Comparison of ENCODE assay signal across 31 cellular contexts in the genomic region with DNA sequence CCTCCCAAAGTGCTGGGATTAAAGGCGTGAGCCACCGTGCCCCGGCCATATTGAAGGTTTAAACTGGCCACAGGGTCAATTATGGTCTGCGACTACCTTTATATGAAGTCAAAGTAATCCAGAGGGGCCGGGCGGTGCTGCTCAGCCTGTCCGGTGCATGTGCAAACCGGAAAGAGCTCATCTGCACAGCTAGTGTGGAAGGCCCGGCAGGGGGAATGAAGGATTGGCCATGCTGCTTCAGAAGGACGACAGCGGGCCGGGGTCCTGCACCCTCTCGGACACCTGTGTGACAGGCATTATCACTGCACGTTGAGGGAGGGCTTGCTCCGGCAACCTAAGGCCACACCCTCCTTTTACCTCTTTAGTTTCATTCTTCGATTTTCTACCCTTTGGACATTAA. TPM values are rescaled to one million over a fixed set of nuclear protein-coding genes. Genes with fewer than 3 reads are reported as not detected.
"Had no signal": no experiment of that assay in that cellular context is flagged by ENCODE, and none has a peak within 500 bp of the region (broad histone marks: within the 10 kb centered on the region; RNA-seq: fewer than 3 reads in every experiment).

No MANE protein-coding gene starts in this region.

- H3K27me3 ChIP-seq: brain microvascular endothelial cell, dorsolateral prefrontal cortex had no signal

- ATAC-seq: activated CD4-positive, CD25-positive, alpha-beta regulatory T cell treated with anti-CD3 and anti-CD28 coated beads, Interleukin-2, amount 50 U/mL, for 24 hours; activated T-helper 17 cell treated with anti-CD3 and anti-CD28 coated beads, Interleukin-2, amount 50 U/mL, for 72 hours; esophagus mucosa; T-cell had no signal

- H3K27ac ChIP-seq: brain microvascular endothelial cell, coronary artery, WERI-Rb-1 had no signal

- H3K27me3 Mint-ChIP-seq: activated B cell treated with CpG ODN at 0.5 μM for 24 hours; activated CD4-positive, alpha-beta memory T cell treated with anti-CD3 and anti-CD28 coated beads, Interleukin-2, amount 10 ng/mL, durations not matched to agents 7 days and 5 days; activated CD4-positive, alpha-beta T cell treated with anti-CD3 and anti-CD28 coated beads, Interleukin-2, amount 10 ng/mL, durations not matched to agents 24 days and 14 days; activated naive CD8-positive, alpha-beta T cell; activated T-helper 17 cell treated with anti-CD3 and anti-CD28 coated beads, Interleukin-2, amount 50 U/mL, for 72 hours; central memory CD8-positive, alpha-beta T cell; dendritic cell treated with granulocyte-macrophage colony-stimulating factor and Interleukin-4, amounts not matched to agents 40 ng/mL and 50 ng/mL, for 4 days; T-cell had no signal

- H3K4me3 Mint-ChIP-seq: activated B cell treated with CpG ODN at 0.5 μM for 24 hours; activated CD4-positive, alpha-beta memory T cell treated with anti-CD3 and anti-CD28 coated beads, Interleukin-2, amount 10 ng/mL, durations not matched to agents 7 days and 5 days; activated CD4-positive, alpha-beta T cell treated with anti-CD3 and anti-CD28 coated beads, Interleukin-2, amount 10 ng/mL, durations not matched to agents 24 days and 14 days; activated naive CD8-positive, alpha-beta T cell; activated T-helper 17 cell treated with anti-CD3 and anti-CD28 coated beads, Interleukin-2, amount 50 U/mL, for 72 hours; central memory CD8-positive, alpha-beta T cell; dendritic cell treated with granulocyte-macrophage colony-stimulating factor and Interleukin-4, amounts not matched to agents 40 ng/mL and 50 ng/mL, for 4 days; endodermal cell; T-cell; T-helper 1 cell treated with Interleukin-12 subunit alpha and Interleukin-12 subunit beta and Interleukin-4 antibody, amounts not matched to agents 30 μg/mL and 1 μg/mL, for 36 hours; T-helper 2 cell treated with Interferon-gamma antibody and Interleukin-4, amounts not matched to agents 5 μg/mL and 100 μg/mL, for 36 hours had no signal

- H3K4me3 ChIP-seq: coronary artery, dorsolateral prefrontal cortex had no signal

- DNase-seq: activated B cell treated with CpG ODN at 0.5 μM for 24 hours; activated CD4-positive, alpha-beta memory T cell treated with anti-CD3 and anti-CD28 coated beads, Interleukin-2, amount 10 ng/mL, durations not matched to agents 7 days and 5 days; activated CD4-positive, alpha-beta T cell treated with anti-CD3 and anti-CD28 coated beads, Interleukin-2, amount 10 ng/mL, durations not matched to agents 24 days and 14 days; activated CD4-positive, alpha-beta T cell treated with anti-CD3 and anti-CD28 coated beads, Interleukin-2, amount 50 U/mL, for 4 hours; activated CD8-positive, alpha-beta memory T cell treated with anti-CD3 and anti-CD28 coated beads, Interleukin-2, amount 50 U/mL, for 48 hours; activated effector memory CD4-positive, alpha-beta T cell treated with Interleukin-2 at 50 U/mL for 16 hours; activated gamma-delta T cell treated with Interleukin-2 at 50 U/mL for 16 hours; activated naive CD4-positive, alpha-beta T cell treated with anti-CD3 and anti-CD28 coated beads, Interleukin-2, amount 50 U/mL, for 16 hours; activated naive CD4-positive, alpha-beta T cell treated with Interleukin-2 at 50 U/mL for 16 hours; activated T-cell treated with anti-CD3 and anti-CD28 coated beads for 4 hours; amniotic stem cell; brain microvascular endothelial cell; effector memory CD4-positive, alpha-beta T cell; endodermal cell; foreskin fibroblast; head of caudate nucleus; T-cell; T1000; WERI-Rb-1 had no signal

- H3K4me1 Mint-ChIP-seq: activated B cell treated with CpG ODN at 0.5 μM for 24 hours, endodermal cell had no signal

- H3K27ac Mint-ChIP-seq: activated B cell treated with CpG ODN at 0.5 μM for 24 hours; dendritic cell treated with granulocyte-macrophage colony-stimulating factor and Interleukin-4, amounts not matched to agents 40 ng/mL and 50 ng/mL, for 4 days; endodermal cell; T-helper 1 cell treated with Interleukin-12 subunit alpha and Interleukin-12 subunit beta and Interleukin-4 antibody, amounts not matched to agents 30 μg/mL and 1 μg/mL, for 36 hours; T-helper 2 cell treated with Interferon-gamma antibody and Interleukin-4, amounts not matched to agents 5 μg/mL and 100 μg/mL, for 36 hours had no signal

- H3K9me3 Mint-ChIP-seq: activated B cell treated with CpG ODN at 0.5 μM for 24 hours; activated CD4-positive, alpha-beta memory T cell treated with anti-CD3 and anti-CD28 coated beads, Interleukin-2, amount 10 ng/mL, durations not matched to agents 7 days and 5 days; activated CD4-positive, alpha-beta T cell treated with anti-CD3 and anti-CD28 coated beads, Interleukin-2, amount 10 ng/mL, durations not matched to agents 24 days and 14 days; central memory CD8-positive, alpha-beta T cell; dendritic cell treated with granulocyte-macrophage colony-stimulating factor and Interleukin-4, amounts not matched to agents 40 ng/mL and 50 ng/mL, for 4 days; endodermal cell; T-cell; T-helper 1 cell treated with Interleukin-12 subunit alpha and Interleukin-12 subunit beta and Interleukin-4 antibody, amounts not matched to agents 30 μg/mL and 1 μg/mL, for 36 hours; T-helper 2 cell treated with Interferon-gamma antibody and Interleukin-4, amounts not matched to agents 5 μg/mL and 100 μg/mL, for 36 hours had no signal

RNA-seq across cellular contexts. Expression of a gene that starts 23.6 kb away (rescaled TPM):
- total RNA-seq: astrocyte, endodermal cell, epithelial cell of proximal tubule had no signal
